10 cellular contexts compared by ENCODE assay signal in genomic region chr3:119279101-119279554, GRCh38. TPM values are rescaled to one million over a fixed set of nuclear protein-coding genes. Genes with fewer than 3 reads are reported as not detected.
DNase-seq lines count a peak whose midpoint lies in the region; ATAC-seq and TF ChIP-seq lines count a peak whose summit lies in the region.
"Had no signal": no experiment of that assay in that cellular context is flagged by ENCODE, and none has a peak within 500 bp of the region (broad histone marks: within the 10 kb centered on the region; RNA-seq: fewer than 3 reads in every experiment).

No MANE protein-coding gene starts in this region.

- H3K36me3 ChIP-seq in Panc1 (ENCODE audit: control insufficient read depth, insufficient read depth, low read length) (no peaks in the 10 kb centered on the region), osteoblast (ENCODE audit: insufficient read depth, low read length) (no peaks in the 10 kb centered on the region)
- H3K36me3 ChIP-seq: adrenal gland had no signal

- CTCF ChIA-PET in Panc1 (lab: Charles Lee), result no interaction called here

- in situ Hi-C loops in Panc1 (cut with HindIII; ENCODE audit: low pct_unique_long_range_greater_than_20kb, low sequenced_read_pairs), result no loop called here

- H3K4me3 ChIP-seq in Panc1 (ENCODE audit: low read depth in 2 of 2, low read length in 2 of 2), result no peak overlapping the region
- no peak overlapping the region for H3K4me3 ChIP-seq in osteoblast (ENCODE audit: insufficient read depth, low read length)
- H3K4me3 ChIP-seq: adrenal gland had no signal

- ATAC-seq in Panc1 (peak; percentile 62; the same call in 1 of the 2 replicates), Right ventricle myocardium superior (ENCODE audit: poor library complexity) (peak; percentile 87), GM21381 (IDR thresholded peaks at IDR 0.05; ENCODE audit: unreplicated experiment) (no peak)
- ATAC-seq: activated CD4-positive, CD25-positive, alpha-beta regulatory T cell treated with anti-CD3 and anti-CD28 coated beads, Interleukin-2, amount 50 U/mL, for 24 hours had no signal

- no TSS peak for BruUV-seq in Panc1 (replicated peaks; lab: Mats Ljungman, UMichigan)

- POLR2A ChIA-PET in Panc1 (lab: Charles Lee), result interaction anchor here (0.5 kb wide), 1 partner anchor 39 kb away, joined by 4 read pairs; no protein-coding TSS in a partner anchor

- no peaks in the 10 kb centered on the region for H3K4me1 ChIP-seq in Panc1 (ENCODE audit: control insufficient read depth, insufficient read depth, low read length)
- no peaks in the 10 kb centered on the region for H3K4me1 ChIP-seq in osteoblast (ENCODE audit: insufficient read depth, low read length)
- H3K4me1 ChIP-seq: adrenal gland had no signal

- H2AFZ ChIP-seq in osteoblast (ENCODE audit: low read length), result peak overlapping the region; percentile 4

- H3K4me2 ChIP-seq in osteoblast (ENCODE audit: insufficient read depth, low read length), result no peak overlapping the region

- H3K9me3 ChIP-seq in Panc1 (ENCODE audit: control insufficient read depth, insufficient read depth, low read depth, low read length), result no peaks in the 10 kb centered on the region
- H3K9me3 ChIP-seq in osteoblast (ENCODE audit: low read depth, low read length), result no peaks in the 10 kb centered on the region

- no peak for TF ChIP-seq CTCF in C4-2B (conservative IDR thresholded peaks at IDR 0.05)
- TF ChIP-seq CTCF in Panc1 (IDR thresholded peaks at IDR 0.05), result no peak
- no peak for TF ChIP-seq CTCF in osteoblast (IDR thresholded peaks at IDR 0.05; ENCODE audit: extremely low read depth, low read depth, low read length)

- H3K27ac ChIP-seq in C4-2B, result peak overlapping the region; percentile 41
- no peak overlapping the region for H3K27ac ChIP-seq in Panc1 (ENCODE audit: low read length)
- no peak overlapping the region for H3K27ac ChIP-seq in osteoblast (ENCODE audit: low read depth, low read length)

- H3K79me2 ChIP-seq in osteoblast (ENCODE audit: insufficient read depth, low read length), result no peaks in the 10 kb centered on the region

- H3K27me3 ChIP-seq in Panc1 (ENCODE audit: control insufficient read depth, insufficient read depth, low read length) (no peaks in the 10 kb centered on the region), osteoblast (ENCODE audit: insufficient read depth, low read length) (no peaks in the 10 kb centered on the region)
- H3K27me3 ChIP-seq: adrenal gland had no signal

- intact Hi-C loops in Panc1 (cut with micrococcal nuclease; ENCODE audit: unreplicated experiment) (loop anchor here (10.0 kb wide), 2 partner anchors 186 to 406 kb away; partner anchors contain the start of genes POGLUT1 and TMEM39A), Right ventricle myocardium superior (cut with DNase I) (loop anchor here (5.0 to 10.0 kb wide), 2 partner anchors 76 to 398 kb away; partner anchors contain the start of gene COX17)

- no peaks in the 10 kb centered on the region for H4K20me1 ChIP-seq in osteoblast (ENCODE audit: insufficient read depth, low read length)

- DNase-seq in Panc1 (ENCODE audit: low read depth, low spot score), result no peak
- peak; percentile 85 for DNase-seq in Right ventricle myocardium superior
- DNase-seq in osteoblast (ENCODE audit: insufficient read length, low spot score, missing footprints), result no peak
- DNase-seq in SKM-1 (lab: John Stamatoyannopoulos, UW; ENCODE audit: unreplicated experiment), result no peak
- DNase-seq in HCEC 1CT, result no peak
- no peak for DNase-seq in NCI-H526 (lab: John Stamatoyannopoulos, UW)

RNA-seq across cellular contexts. Expression of gene ARHGAP31, which starts 15.1 kb away (rescaled TPM):
- total RNA-seq in Panc1 (2021; ENCODE audit: unreplicated experiment), result 7.6 TPM
- 2.8 TPM for polyA plus RNA-seq in Panc1 (2012; ENCODE audit: insufficient read length)
- total RNA-seq in Right ventricle myocardium superior, result 42.1 TPM
- 41.5 and 56.5 TPM in 2 replicates for total RNA-seq in osteoblast

RNA-seq across cellular contexts. Expression of gene B4GALT4, which starts 38.5 kb away (rescaled TPM):
- 27.4 TPM for total RNA-seq in Panc1 (2021; ENCODE audit: unreplicated experiment)
- polyA plus RNA-seq in Panc1 (2012; ENCODE audit: insufficient read length), result 27.0 TPM
- total RNA-seq in Right ventricle myocardium superior, result 10.5 TPM
- 22.7 and 28.2 TPM in 2 replicates for total RNA-seq in osteoblast
